In the genomic region with DNA sequence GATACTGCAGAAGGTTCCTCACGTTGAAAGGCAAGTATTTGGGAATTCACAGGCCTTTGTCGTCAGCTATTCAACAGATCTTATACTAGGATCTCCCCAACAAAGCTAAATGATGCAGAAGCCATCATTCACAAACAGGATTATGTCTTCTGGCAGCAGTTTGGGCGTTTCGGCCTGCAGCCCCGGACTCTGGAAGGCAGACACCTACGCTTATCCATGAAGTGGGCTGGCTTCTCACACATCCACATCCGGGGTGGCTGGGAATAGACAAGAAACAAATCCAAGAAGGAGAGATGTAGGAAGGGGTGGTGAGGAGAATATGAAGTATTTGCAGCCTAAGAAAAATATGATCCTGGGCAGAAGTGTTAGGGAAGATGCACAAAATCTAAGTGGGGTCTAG, we compare ENCODE assay signal across 28 cellular contexts.
"Had no signal": no experiment of that assay in that cellular context is flagged by ENCODE, and none has a peak within 500 bp of the region (broad histone marks: within the 10 kb centered on the region; RNA-seq: fewer than 3 reads in every experiment).

No MANE protein-coding gene starts in this region.

- H3K27ac Mint-ChIP-seq: naive B cell; naive thymus-derived CD8-positive, alpha-beta T cell; natural killer cell treated with Interleukin-12 subunit alpha and Interleukin-12 subunit beta and Interleukin-15 and Interleukin-18, amount 100 ng/mL, for 72 hours; nephron progenitor cell; progenitor cell of endocrine pancreas; stimulated activated effector memory CD8-positive, alpha-beta T cell treated with anti-CD3 and anti-CD28 coated beads, Interleukin-12 subunit alpha, Interleukin-12 subunit beta, amount 100 ng/mL, for 72 hours; stimulated activated naive B cell treated with anti-CD40 and anti-IgM and Interleukin-4, amounts not matched to agents 10 μg/mL and 1 μg/mL and 100 μg/mL, for 72 hours; stimulated activated naive CD8-positive, alpha-beta T cell treated with anti-CD3 and anti-CD28 coated beads, Interleukin-15, amount 100 ng/mL, for 72 hours; type B pancreatic cell had no signal

- H3K27me3 Mint-ChIP-seq: progenitor cell of endocrine pancreas; stimulated activated naive B cell treated with anti-CD40 and anti-IgM and Interleukin-4, amounts not matched to agents 10 μg/mL and 1 μg/mL and 100 μg/mL, for 72 hours had no signal

- H3K36me3 ChIP-seq: pancreas, right lobe of liver, sigmoid colon, suprapubic skin, tibial artery, transverse colon, upper lobe of right lung, uterus had no signal

- DNase-seq: naive B cell; naive thymus-derived CD8-positive, alpha-beta T cell; nephron progenitor cell; pancreas; psoas muscle; right cardiac atrium; right lobe of liver; sigmoid colon; small intestine; stimulated activated CD4-positive, alpha-beta T cell treated with anti-CD3 and anti-CD28 coated beads, Interleukin-15, amount 100 ng/mL, for 24 hours; stimulated activated CD4-positive, alpha-beta T cell treated with anti-CD3 and anti-CD28 coated beads, Interleukin-2, amount 100 ng/mL, for 24 hours; stimulated activated CD4-positive, alpha-beta T cell treated with anti-CD3 and anti-CD28 coated beads, Interleukin-2, amount 100 ng/mL, for 48 hours; stimulated activated CD4-positive, alpha-beta T cell treated with anti-CD3 and anti-CD28 coated beads, Interleukin-4, amount 100 ng/mL, for 24 hours; stimulated activated naive B cell treated with anti-CD40 and anti-IgM and Interleukin-4, amounts not matched to agents 10 μg/mL and 1 μg/mL and 100 μg/mL, for 72 hours; stimulated activated naive CD8-positive, alpha-beta T cell treated with anti-CD3 and anti-CD28 coated beads, Interleukin-15, amount 100 ng/mL, for 72 hours; stimulated activated naive CD8-positive, alpha-beta T cell treated with anti-CD3 and anti-CD28 coated beads, Interleukin-15, Interleukin-2, amounts not matched to agents 100 U/mL and 50 U/mL, for 24 hours; substantia nigra; testis; tibial artery; transverse colon; upper lobe of right lung; uterus had no signal

- H3K9me3 Mint-ChIP-seq: naive thymus-derived CD8-positive, alpha-beta T cell; natural killer cell treated with Interleukin-12 subunit alpha and Interleukin-12 subunit beta and Interleukin-15 and Interleukin-18, amount 100 ng/mL, for 72 hours; neural crest cell; stimulated activated effector memory CD8-positive, alpha-beta T cell treated with anti-CD3 and anti-CD28 coated beads, Interleukin-12 subunit alpha, Interleukin-12 subunit beta, amount 100 ng/mL, for 72 hours; stimulated activated naive B cell treated with anti-CD40 and anti-IgM and Interleukin-4, amounts not matched to agents 10 μg/mL and 1 μg/mL and 100 μg/mL, for 72 hours; stimulated activated naive CD8-positive, alpha-beta T cell treated with anti-CD3 and anti-CD28 coated beads, Interleukin-15, amount 100 ng/mL, for 72 hours; type B pancreatic cell had no signal

- H3K9me3 ChIP-seq: pancreas, psoas muscle, right lobe of liver, suprapubic skin, testis, tibial artery, transverse colon, upper lobe of right lung, uterus had no signal

- H3K4me3 ChIP-seq: pancreas, psoas muscle, right lobe of liver, sigmoid colon, suprapubic skin, testis, tibial artery, transverse colon, upper lobe of right lung, uterus had no signal

- H3K27ac ChIP-seq: pancreas, psoas muscle, right lobe of liver, sigmoid colon, suprapubic skin, testis, tibial artery, transverse colon, upper lobe of right lung, uterus had no signal

- ATAC-seq: naive thymus-derived CD8-positive, alpha-beta T cell; natural killer cell treated with Interleukin-12 subunit alpha and Interleukin-12 subunit beta and Interleukin-15 and Interleukin-18, amount 100 ng/mL, for 72 hours; psoas muscle; right cardiac atrium; right lobe of liver; stimulated activated effector memory CD8-positive, alpha-beta T cell treated with anti-CD3 and anti-CD28 coated beads, Interleukin-12 subunit alpha, Interleukin-12 subunit beta, amount 100 ng/mL, for 72 hours; stimulated activated naive B cell treated with anti-CD40 and anti-IgM and Interleukin-4, amounts not matched to agents 10 μg/mL and 1 μg/mL and 100 μg/mL, for 72 hours; stimulated activated naive CD8-positive, alpha-beta T cell treated with anti-CD3 and anti-CD28 coated beads, Interleukin-15, amount 100 ng/mL, for 72 hours; stimulated activated naive CD8-positive, alpha-beta T cell treated with anti-CD3 and anti-CD28 coated beads, Interleukin-15, Interleukin-2, amounts not matched to agents 100 U/mL and 50 U/mL, for 24 hours; upper lobe of right lung had no signal

- H3K36me3 Mint-ChIP-seq: naive B cell; naive thymus-derived CD8-positive, alpha-beta T cell; natural killer cell treated with Interleukin-12 subunit alpha and Interleukin-12 subunit beta and Interleukin-15 and Interleukin-18, amount 100 ng/mL, for 72 hours; stimulated activated effector memory CD8-positive, alpha-beta T cell treated with anti-CD3 and anti-CD28 coated beads, Interleukin-12 subunit alpha, Interleukin-12 subunit beta, amount 100 ng/mL, for 72 hours; stimulated activated naive B cell treated with anti-CD40 and anti-IgM and Interleukin-4, amounts not matched to agents 10 μg/mL and 1 μg/mL and 100 μg/mL, for 72 hours; type B pancreatic cell had no signal

- H3K4me3 Mint-ChIP-seq: naive B cell; naive thymus-derived CD8-positive, alpha-beta T cell; natural killer cell treated with Interleukin-12 subunit alpha and Interleukin-12 subunit beta and Interleukin-15 and Interleukin-18, amount 100 ng/mL, for 72 hours; nephron progenitor cell; neural crest cell; stimulated activated effector memory CD8-positive, alpha-beta T cell treated with anti-CD3 and anti-CD28 coated beads, Interleukin-12 subunit alpha, Interleukin-12 subunit beta, amount 100 ng/mL, for 72 hours; stimulated activated naive B cell treated with anti-CD40 and anti-IgM and Interleukin-4, amounts not matched to agents 10 μg/mL and 1 μg/mL and 100 μg/mL, for 72 hours; stimulated activated naive CD8-positive, alpha-beta T cell treated with anti-CD3 and anti-CD28 coated beads, Interleukin-15, amount 100 ng/mL, for 72 hours; type B pancreatic cell had no signal

- H3K4me1 Mint-ChIP-seq: naive B cell; stimulated activated effector memory CD8-positive, alpha-beta T cell treated with anti-CD3 and anti-CD28 coated beads, Interleukin-12 subunit alpha, Interleukin-12 subunit beta, amount 100 ng/mL, for 72 hours; stimulated activated naive CD8-positive, alpha-beta T cell treated with anti-CD3 and anti-CD28 coated beads, Interleukin-15, amount 100 ng/mL, for 72 hours had no signal

- H3K4me1 ChIP-seq: pancreas, psoas muscle, right lobe of liver, sigmoid colon, suprapubic skin, testis, tibial artery, transverse colon, upper lobe of right lung, uterus had no signal

- H3K27me3 ChIP-seq: right lobe of liver, sigmoid colon, suprapubic skin, testis, tibial artery, transverse colon, upper lobe of right lung, uterus had no signal
